9 cellular contexts compared by ENCODE assay signal in the genomic region with DNA sequence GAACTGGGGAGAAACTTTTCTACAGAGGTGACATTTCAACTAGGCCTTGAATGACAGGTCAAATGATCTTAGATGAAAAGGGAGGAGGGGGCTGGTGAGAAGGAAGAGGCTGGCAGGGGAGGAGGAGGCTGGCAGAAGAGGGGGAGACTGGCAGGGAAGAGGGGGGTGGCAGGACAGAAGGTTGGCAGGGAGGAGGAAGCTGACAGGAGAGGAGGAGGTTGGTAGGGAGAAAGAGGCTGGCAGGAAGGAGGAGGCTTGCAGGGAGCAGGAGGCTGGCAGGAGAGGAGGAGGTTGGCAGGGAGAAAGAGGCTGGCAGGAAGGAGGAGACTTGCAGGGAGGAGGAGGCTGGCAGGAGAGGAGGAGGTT.
DNase-seq lines count a peak whose midpoint lies in the region; ATAC-seq and TF ChIP-seq lines count a peak whose summit lies in the region.
"Had no signal": no experiment of that assay in that cellular context is flagged by ENCODE, and none has a peak within 500 bp of the region (broad histone marks: within the 10 kb centered on the region; RNA-seq: fewer than 3 reads in every experiment).

No MANE protein-coding gene starts in this region.

- peaks cover 0 to 42% (median 8%) of the 10 kb centered on the region in 3 donors for H3K27me3 ChIP-seq in stomach
- H3K27me3 ChIP-seq: brain microvascular endothelial cell had no signal

- no peak for TF ChIP-seq EP300 in stomach (IDR thresholded peaks at IDR 0.05)

- TF ChIP-seq POLR2A in stomach (IDR thresholded peaks at IDR 0.05): no peak

- peak overlapping the region; percentile 80 for H3K4me3 Mint-ChIP-seq in activated T-cell treated with anti-CD3 and anti-CD28 coated beads, Interleukin-2, amount 50 U/mL, for 4 hours
- H3K4me3 Mint-ChIP-seq in activated T-helper 17 cell treated with anti-CD3 and anti-CD28 coated beads, Interleukin-2, amount 50 U/mL, for 72 hours: peak overlapping the region; percentile 86

- no peak for ATAC-seq in activated T-cell treated with anti-CD3 and anti-CD28 coated beads, Interleukin-2, amount 50 U/mL, for 4 hours
- no peak for ATAC-seq in activated T-helper 17 cell treated with anti-CD3 and anti-CD28 coated beads, Interleukin-2, amount 50 U/mL, for 72 hours (replicated peaks)
- ATAC-seq in HG02885 (IDR thresholded peaks at IDR 0.05; ENCODE audit: poor library complexity, unreplicated experiment) (no peak), GM21360 (IDR thresholded peaks at IDR 0.05; ENCODE audit: unreplicated experiment) (no peak)

- H3K9me3 ChIP-seq in iPS-18c (ENCODE audit: control insufficient read depth, insufficient read depth, low read length) (peaks cover 4% of the 10 kb centered on the region), stomach (no peaks in the 10 kb centered on the region)

- DNase-seq in activated T-cell treated with anti-CD3 and anti-CD28 coated beads, Interleukin-2, amount 50 U/mL, for 4 hours: no peak
- DNase-seq in activated T-cell treated with anti-CD3 and anti-CD28 coated beads, Interleukin-2, amount 50 U/mL, for 48 hours: no peak
- no peak for DNase-seq in stomach
- DNase-seq in EL: no peak

- no peak overlapping the region for H3K27ac ChIP-seq in stomach
- H3K27ac ChIP-seq: brain microvascular endothelial cell had no signal

- H3K27me3 Mint-ChIP-seq in activated T-cell treated with anti-CD3 and anti-CD28 coated beads, Interleukin-2, amount 50 U/mL, for 4 hours (ENCODE audit: low read depth): peaks cover 13% of the 10 kb centered on the region
- peaks cover 12% of the 10 kb centered on the region for H3K27me3 Mint-ChIP-seq in activated T-helper 17 cell treated with anti-CD3 and anti-CD28 coated beads, Interleukin-2, amount 50 U/mL, for 72 hours

- H3K4me1 Mint-ChIP-seq in activated T-cell treated with anti-CD3 and anti-CD28 coated beads, Interleukin-2, amount 50 U/mL, for 4 hours (ENCODE audit: low read depth): peaks cover 13% of the 10 kb centered on the region
- H3K4me1 Mint-ChIP-seq in activated T-helper 17 cell treated with anti-CD3 and anti-CD28 coated beads, Interleukin-2, amount 50 U/mL, for 72 hours: peaks cover 15% of the 10 kb centered on the region

- H3K36me3 Mint-ChIP-seq in activated T-cell treated with anti-CD3 and anti-CD28 coated beads, Interleukin-2, amount 50 U/mL, for 4 hours (ENCODE audit: insufficient read depth): no peaks in the 10 kb centered on the region
- H3K36me3 Mint-ChIP-seq in activated T-helper 17 cell treated with anti-CD3 and anti-CD28 coated beads, Interleukin-2, amount 50 U/mL, for 72 hours (ENCODE audit: low read depth): no peaks in the 10 kb centered on the region

- intact Hi-C loops in stomach (cut with DNase I; ENCODE audit: low total_unique reads): no loop called here

- peaks cover 6 to 16% (median 12%) of the 10 kb centered on the region in 4 donors for H3K4me1 ChIP-seq in stomach

- H3K36me3 ChIP-seq in stomach: no peaks in the 10 kb centered on the region
- H3K36me3 ChIP-seq: brain microvascular endothelial cell had no signal

- H3K9me3 Mint-ChIP-seq in activated T-cell treated with anti-CD3 and anti-CD28 coated beads, Interleukin-2, amount 50 U/mL, for 4 hours: no peaks in the 10 kb centered on the region
- H3K9me3 Mint-ChIP-seq in activated T-helper 17 cell treated with anti-CD3 and anti-CD28 coated beads, Interleukin-2, amount 50 U/mL, for 72 hours: no peaks in the 10 kb centered on the region

- TF ChIP-seq CTCF in stomach (IDR thresholded peaks at IDR 0.05): no peak

- H3K4me3 ChIP-seq in iPS-18c (ENCODE audit: insufficient read depth, low read depth, low read length): peak overlapping the region; percentile 61; the same call in 1 of the 2 replicates
- peak overlapping the region; percentile 42 to 66 (median 49) for H3K4me3 ChIP-seq in stomach

- peak overlapping the region; percentile 76 for H3K27ac Mint-ChIP-seq in activated T-helper 17 cell treated with anti-CD3 and anti-CD28 coated beads, Interleukin-2, amount 50 U/mL, for 72 hours
